Comparison of ENCODE assay signal across 13 cellular contexts in genomic region chr1:167564592-167564991, GRCh38. TPM values are rescaled to one million over a fixed set of nuclear protein-coding genes. Genes with fewer than 3 reads are reported as not detected.
DNase-seq lines count a peak whose midpoint lies in the region; ATAC-seq and TF ChIP-seq lines count a peak whose summit lies in the region.
"Had no signal": no experiment of that assay in that cellular context is flagged by ENCODE, and none has a peak within 500 bp of the region (broad histone marks: within the 10 kb centered on the region; RNA-seq: fewer than 3 reads in every experiment).

No MANE protein-coding gene starts in this region.

- H3K4me3 ChIP-seq in mammary epithelial cell (replicated peaks in 1 of 3; ENCODE audit: insufficient read depth in 1 of 3, low read depth in 2 of 3, low read length in 3 of 3): no peak overlapping the region
- H3K4me3 ChIP-seq in upper lobe of left lung: no peak overlapping the region
- H3K4me3 ChIP-seq: coronary artery had no signal

- no peaks in the 10 kb centered on the region for H3K27me3 Mint-ChIP-seq in activated naive CD8-positive, alpha-beta T cell treated with anti-CD3 and anti-CD28 coated beads, Interleukin-2, amount 50 U/mL, for 24 hours
- no peaks in the 10 kb centered on the region for H3K27me3 Mint-ChIP-seq in activated naive CD8-positive, alpha-beta T cell treated with anti-CD3 and anti-CD28 coated beads for 36 hours

- no peaks in the 10 kb centered on the region for H3K9me3 Mint-ChIP-seq in activated naive CD8-positive, alpha-beta T cell treated with anti-CD3 and anti-CD28 coated beads, Interleukin-2, amount 50 U/mL, for 24 hours
- no peaks in the 10 kb centered on the region for H3K9me3 Mint-ChIP-seq in activated naive CD8-positive, alpha-beta T cell treated with anti-CD3 and anti-CD28 coated beads for 36 hours

- dilution Hi-C loops in mammary epithelial cell (cut with HindIII; ENCODE audit: low sequenced_read_pairs): no loop called here

- TF ChIP-seq CTCF in mammary epithelial cell (conservative IDR thresholded peaks at IDR 0.05 in 1 of 2, IDR thresholded peaks at IDR 0.05 in 1 of 2; ENCODE audit: extremely low read depth in 1 of 2, insufficient read depth in 1 of 2, low read depth in 1 of 2, low read length in 2 of 2) (peak in 1 of 2 donors; percentile 16), upper lobe of left lung (IDR thresholded peaks at IDR 0.05) (peak in 2 of 6 experiments; percentile 8 to 46)

- no peak overlapping the region for H2AFZ ChIP-seq in mammary epithelial cell (ENCODE audit: low read depth, low read length)

- no peak for DNase-seq in activated naive CD8-positive, alpha-beta T cell treated with anti-CD3 and anti-CD28 coated beads, Interleukin-2, amount 50 U/mL, for 24 hours
- DNase-seq in activated naive CD8-positive, alpha-beta T cell treated with anti-CD3 and anti-CD28 coated beads for 36 hours: no peak
- DNase-seq in NOMO-1 treated with DMSO at 0.1 percent for 48 hours (lab: John Stamatoyannopoulos, UW; ENCODE audit: unreplicated experiment) (peak; percentile 49), mammary epithelial cell (peak; percentile 51), upper lobe of left lung (peak in 1 of 2 donors; percentile 87), NCI-H1092 treated with DMSO at 0.1 percent for 48 hours (lab: John Stamatoyannopoulos, UW) (no peak), hepatic stellate cell (ENCODE audit: low spot score) (no peak), dedifferentiated amniotic fluid mesenchymal stem cell (ENCODE audit: extremely low spot score) (no peak)
- DNase-seq: activated CD4-positive, alpha-beta T cell treated with anti-CD3 and anti-CD28 coated beads for 1 hour; NCI-H1694 had no signal

- no peak overlapping the region for H3K9ac ChIP-seq in mammary epithelial cell (ENCODE audit: insufficient read depth, low read length)

- no peaks in the 10 kb centered on the region for H3K9me3 ChIP-seq in mammary epithelial cell (replicated peaks; ENCODE audit: insufficient read depth, low read length)
- H3K9me3 ChIP-seq in upper lobe of left lung: no peaks in the 10 kb centered on the region

- no peaks in the 10 kb centered on the region for H3K79me2 ChIP-seq in mammary epithelial cell (ENCODE audit: insufficient read depth, low read length)

- ATAC-seq in activated naive CD8-positive, alpha-beta T cell treated with anti-CD3 and anti-CD28 coated beads, Interleukin-2, amount 50 U/mL, for 24 hours: no peak
- peak; percentile 54 to 88 for ATAC-seq in upper lobe of left lung (ENCODE audit: low FRiP score in 2 of 2)

- H3K4me3 Mint-ChIP-seq in activated naive CD8-positive, alpha-beta T cell treated with anti-CD3 and anti-CD28 coated beads, Interleukin-2, amount 50 U/mL, for 24 hours: no peak overlapping the region
- no peak overlapping the region for H3K4me3 Mint-ChIP-seq in activated naive CD8-positive, alpha-beta T cell treated with anti-CD3 and anti-CD28 coated beads for 36 hours

- no peaks in the 10 kb centered on the region for H3K4me1 Mint-ChIP-seq in activated naive CD8-positive, alpha-beta T cell treated with anti-CD3 and anti-CD28 coated beads, Interleukin-2, amount 50 U/mL, for 24 hours
- H3K4me1 Mint-ChIP-seq in activated naive CD8-positive, alpha-beta T cell treated with anti-CD3 and anti-CD28 coated beads for 36 hours: peaks cover 2% of the 10 kb centered on the region

- CTCF ChIA-PET in mammary epithelial cell (lab: Charles Lee; ENCODE audit: low non-redundant PET): no interaction called here

- no TSS peak for BruUV-seq in mammary epithelial cell (replicated peaks; lab: Mats Ljungman, UMichigan)

- H3K36me3 ChIP-seq in mammary epithelial cell (ENCODE audit: insufficient read depth, low read length) (no peaks in the 10 kb centered on the region), upper lobe of left lung (no peaks in the 10 kb centered on the region)

- H3K36me3 Mint-ChIP-seq in activated naive CD8-positive, alpha-beta T cell treated with anti-CD3 and anti-CD28 coated beads, Interleukin-2, amount 50 U/mL, for 24 hours (ENCODE audit: low read depth): no peaks in the 10 kb centered on the region
- no peaks in the 10 kb centered on the region for H3K36me3 Mint-ChIP-seq in activated naive CD8-positive, alpha-beta T cell treated with anti-CD3 and anti-CD28 coated beads for 36 hours

- no peaks in the 10 kb centered on the region for H3K27me3 ChIP-seq in mammary epithelial cell (ENCODE audit: insufficient read depth, low read length)
- no peaks in the 10 kb centered on the region for H3K27me3 ChIP-seq in upper lobe of left lung

- TF ChIP-seq POLR2A in upper lobe of left lung (IDR thresholded peaks at IDR 0.05): no peak

- H4K20me1 ChIP-seq in mammary epithelial cell (ENCODE audit: insufficient read depth, low read length): no peaks in the 10 kb centered on the region

- intact Hi-C loops in mammary epithelial cell (cut with micrococcal nuclease): no loop called here

- TF ChIP-seq EP300 in upper lobe of left lung (IDR thresholded peaks at IDR 0.05): no peak

- 0% methylated on average over 2 of the region's 2 CpGs for WGBS in mammary epithelial cell (ENCODE audit: low coverage, missing lambda C conversion rate)
- WGBS in upper lobe of left lung, 2 donors: 37 to 48% methylated on average over 2 of the region's 2 CpGs

- in situ Hi-C loops in mammary epithelial cell (cut with MboI; ENCODE audit: low sequenced_read_pairs in 2 of 2): loop anchor here in 1 of 2 donors (25.0 kb wide), 1 partner anchor 123 kb away; no protein-coding TSS in a partner anchor

- H3K4me1 ChIP-seq in mammary epithelial cell (ENCODE audit: insufficient read depth, low read length): peaks cover 60% of the 10 kb centered on the region
- H3K4me1 ChIP-seq in upper lobe of left lung: peaks cover 4 to 24% (median 9%) of the 10 kb centered on the region in 4 donors

- H3K27ac Mint-ChIP-seq in activated naive CD8-positive, alpha-beta T cell treated with anti-CD3 and anti-CD28 coated beads, Interleukin-2, amount 50 U/mL, for 24 hours: peak overlapping the region; percentile 11
- H3K27ac Mint-ChIP-seq in activated naive CD8-positive, alpha-beta T cell treated with anti-CD3 and anti-CD28 coated beads for 36 hours: no peak overlapping the region

- H3K27ac ChIP-seq in mammary epithelial cell (ENCODE audit: insufficient read depth, low read depth, low read length) (peak overlapping the region; percentile 46), upper lobe of left lung (peak overlapping the region in 1 of 4 donors; percentile 26)
- H3K27ac ChIP-seq: coronary artery, RWPE1 had no signal

- H3K4me2 ChIP-seq in mammary epithelial cell (ENCODE audit: insufficient read depth, low read depth, low read length): peak overlapping the region; percentile 43

RNA-seq across cellular contexts. Expression of gene CREG1, which starts 11.0 kb away (rescaled TPM):
- 10 to 100 TPM; 11.2 to 11.3 TPM for total RNA-seq in activated naive CD8-positive, alpha-beta T cell treated with anti-CD3 and anti-CD28 coated beads for 36 hours
- total RNA-seq in mammary epithelial cell: 100 to 1,000 TPM; 105 to 242 TPM
- 179 TPM for polyA plus RNA-seq in mammary epithelial cell
- polyA minus RNA-seq in mammary epithelial cell: 66.8 TPM
- total RNA-seq in upper lobe of left lung: 100 to 1,000 TPM; 114 to 235 (median 141) TPM

RNA-seq across cellular contexts. Expression of gene CD247, which starts 46.3 kb away (rescaled TPM):
- total RNA-seq in activated naive CD8-positive, alpha-beta T cell treated with anti-CD3 and anti-CD28 coated beads for 36 hours: 100 to 1,000 TPM; 166 TPM
- total RNA-seq in mammary epithelial cell (not detected), upper lobe of left lung (10 to 100 TPM in 1 of 6 donors, 1 to 10 TPM in 5; 5.0 to 14.7 (median 8.7) TPM)
- polyA plus RNA-seq in mammary epithelial cell: 0.07 TPM
- not detected for polyA minus RNA-seq in mammary epithelial cell
- total RNA-seq: glomerular endothelial cell had no signal

Comparison
In these comparisons a context has a peak if more than half of its experiments do, and no peak if none do; other contexts are left out.
1. DNase-seq: peak in NOMO-1 treated with DMSO at 0.1 percent for 48 hours (single experiment) and mammary epithelial cell (single experiment); none in activated naive CD8-positive, alpha-beta T cell treated with anti-CD3 and anti-CD28 coated beads, Interleukin-2, amount 50 U/mL, for 24 hours (single experiment), activated naive CD8-positive, alpha-beta T cell treated with anti-CD3 and anti-CD28 coated beads for 36 hours (single experiment), NCI-H1092 treated with DMSO at 0.1 percent for 48 hours (single experiment), hepatic stellate cell (single experiment) and dedifferentiated amniotic fluid mesenchymal stem cell (single experiment).
2. RNA of gene CREG1, which starts 11.0 kb away (total RNA-seq): 105 to 242 TPM in mammary epithelial cell and 114 to 235 TPM in upper lobe of left lung; 11.2 to 11.3 TPM in activated naive CD8-positive, alpha-beta T cell treated with anti-CD3 and anti-CD28 coated beads for 36 hours; every median in the first group is over 4 times any median in the second.
3. RNA of gene CD247, which starts 46.3 kb away (total RNA-seq): 166 TPM in activated naive CD8-positive, alpha-beta T cell treated with anti-CD3 and anti-CD28 coated beads for 36 hours; 5.0 to 14.7 TPM in upper lobe of left lung and not detected in mammary epithelial cell; every median in the first group is over 10 times any median in the second.